ENCODE assay signal across 8 cellular contexts in the genomic region with DNA sequence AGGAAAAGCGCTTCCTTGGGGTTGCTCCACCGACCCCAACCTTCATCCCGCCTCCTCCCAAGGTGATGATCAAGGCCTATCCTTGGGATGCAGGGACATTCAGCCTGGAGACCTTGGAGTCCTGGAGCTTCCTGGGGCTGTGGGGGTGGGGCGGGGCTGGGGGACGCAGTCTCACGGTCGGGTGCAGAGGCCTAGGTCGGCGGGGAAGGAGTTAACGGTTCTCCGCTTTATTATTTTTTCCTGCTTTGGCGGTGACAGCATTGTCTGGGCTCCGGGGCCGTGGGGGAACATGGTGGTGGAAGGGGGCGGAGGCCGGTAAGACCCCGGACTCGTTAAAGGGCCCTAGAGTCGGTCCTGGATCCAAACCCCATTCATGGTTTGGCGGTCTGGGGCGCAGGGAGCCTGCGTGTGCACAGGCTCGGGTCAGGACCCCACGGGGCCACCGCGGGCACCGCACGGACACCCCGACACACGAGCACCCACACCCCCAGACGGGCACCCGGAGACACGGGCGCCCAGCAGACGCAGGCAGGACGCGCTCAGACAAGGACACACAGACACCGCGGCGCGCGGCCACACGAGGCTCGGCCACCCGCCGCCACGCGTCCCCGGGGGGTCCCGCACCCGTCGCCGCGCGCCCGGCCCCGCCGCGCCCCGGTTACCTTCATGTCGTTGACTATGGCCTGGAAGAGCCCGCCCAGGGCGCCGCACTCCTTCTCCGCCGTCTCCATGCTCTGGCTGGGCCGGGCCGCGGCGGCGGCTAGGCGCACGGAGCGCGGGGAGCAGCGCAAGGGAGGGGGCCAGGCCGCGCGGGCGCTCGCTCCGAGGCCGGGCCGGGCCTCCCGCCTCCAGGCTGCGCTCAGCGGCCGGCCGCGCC. TPM values are rescaled to one million over a fixed set of nuclear protein-coding genes. Genes with fewer than 3 reads are reported as not detected.
A peak's percentile ranks its signal among the peaks of the same experiment; 100 is the strongest.
DNase-seq lines count a peak whose midpoint lies in the region; ATAC-seq and TF ChIP-seq lines count a peak whose summit lies in the region.

No MANE protein-coding gene starts in this region.

- peak overlapping the region; percentile 27 for H3K4me3 Mint-ChIP-seq in activated CD4-positive, alpha-beta memory T cell treated with anti-CD3 and anti-CD28 coated beads, Interleukin-2, amount 10 ng/mL, durations not matched to agents 7 days and 5 days

- H3K4me1 ChIP-seq in right atrium auricular region (peaks cover 0 to 92% of the 10 kb centered on the region in 2 donors), skeletal muscle tissue (ENCODE audit: control insufficient read depth in 3 of 3, insufficient read depth in 3 of 3, low read length in 3 of 3) (peaks cover 79 to 86% (median 83%) of the 10 kb centered on the region in 3 donors)

- H3K27me3 ChIP-seq in right atrium auricular region: no peaks in the 10 kb centered on the region
- H3K27me3 ChIP-seq in skeletal muscle tissue (ENCODE audit: control insufficient read depth in 3 of 3, insufficient read depth in 3 of 3, low read length in 3 of 3): no peaks in the 10 kb centered on the region

- no peak overlapping the region for H3K27ac Mint-ChIP-seq in activated CD4-positive, alpha-beta memory T cell treated with anti-CD3 and anti-CD28 coated beads, Interleukin-2, amount 10 ng/mL, durations not matched to agents 7 days and 5 days

- H3K4me3 ChIP-seq in right atrium auricular region: peak overlapping the region; percentile 71 to 75
- H3K4me3 ChIP-seq in skeletal muscle tissue (ENCODE audit: low read length in 3 of 3): peak overlapping the region; percentile 72 to 83 (median 77)

- H3K36me3 ChIP-seq in right atrium auricular region: no peaks in the 10 kb centered on the region
- peaks cover 0 to 5% (median 2%) of the 10 kb centered on the region in 3 donors for H3K36me3 ChIP-seq in skeletal muscle tissue (ENCODE audit: control insufficient read depth in 3 of 3, insufficient read depth in 3 of 3, low read length in 3 of 3)

- peaks cover 14% of the 10 kb centered on the region for H3K27me3 Mint-ChIP-seq in activated CD4-positive, alpha-beta memory T cell treated with anti-CD3 and anti-CD28 coated beads, Interleukin-2, amount 10 ng/mL, durations not matched to agents 7 days and 5 days

- ATAC-seq in GM18520 (IDR thresholded peaks at IDR 0.05; ENCODE audit: unreplicated experiment): no peak

- no peaks in the 10 kb centered on the region for H3K9me3 Mint-ChIP-seq in activated CD4-positive, alpha-beta memory T cell treated with anti-CD3 and anti-CD28 coated beads, Interleukin-2, amount 10 ng/mL, durations not matched to agents 7 days and 5 days

- CTCF ChIA-PET in activated CD4-positive, alpha-beta memory T cell treated with anti-CD3 and anti-CD28 coated beads, Interleukin-2, amount 10 ng/mL, durations not matched to agents 7 days and 5 days (lab: Charles Lee): no interaction called here

- peak overlapping the region; percentile 66 to 89 (median 77) for H3K9ac ChIP-seq in skeletal muscle tissue (ENCODE audit: low read depth in 1 of 3, low read length in 3 of 3)

- TF ChIP-seq CTCF in right atrium auricular region (IDR thresholded peaks at IDR 0.05): no peak

- POLR2A ChIA-PET in activated CD4-positive, alpha-beta memory T cell treated with anti-CD3 and anti-CD28 coated beads, Interleukin-2, amount 10 ng/mL, durations not matched to agents 7 days and 5 days (lab: Charles Lee): no interaction called here

- H3K9me3 ChIP-seq in right atrium auricular region (no peaks in the 10 kb centered on the region), skeletal muscle tissue (ENCODE audit: control insufficient read depth in 3 of 3, low read length in 3 of 3) (no peaks in the 10 kb centered on the region)

- no peaks in the 10 kb centered on the region for H3K36me3 Mint-ChIP-seq in activated CD4-positive, alpha-beta memory T cell treated with anti-CD3 and anti-CD28 coated beads, Interleukin-2, amount 10 ng/mL, durations not matched to agents 7 days and 5 days (ENCODE audit: low read depth)

- DNase-seq in NCI-H1092 treated with DMSO at 0.1 percent for 48 hours (lab: John Stamatoyannopoulos, UW) (peak; percentile 55), NCI-H1092 (lab: John Stamatoyannopoulos, UW) (no peak), right atrium auricular region (ENCODE audit: low spot score) (no peak), activated gamma-delta T cell treated with Interleukin-2 at 50 U/mL for 16 hours (no peak), NCI-H2107 treated with DMSO at 0.1 percent for 48 hours (lab: John Stamatoyannopoulos, UW; ENCODE audit: unreplicated experiment) (no peak)
- DNase-seq in activated CD4-positive, alpha-beta memory T cell treated with anti-CD3 and anti-CD28 coated beads, Interleukin-2, amount 10 ng/mL, durations not matched to agents 7 days and 5 days: no peak

- H3K27ac ChIP-seq in right atrium auricular region: peak overlapping the region; percentile 79 to 82
- H3K27ac ChIP-seq in skeletal muscle tissue (ENCODE audit: low read depth, low read length): peak overlapping the region; percentile 62

- peaks cover 4% of the 10 kb centered on the region for H3K4me1 Mint-ChIP-seq in activated CD4-positive, alpha-beta memory T cell treated with anti-CD3 and anti-CD28 coated beads, Interleukin-2, amount 10 ng/mL, durations not matched to agents 7 days and 5 days

RNA-seq across cellular contexts. Expression of a gene that starts 0.6 kb away (rescaled TPM):
- total RNA-seq in activated CD4-positive, alpha-beta memory T cell treated with anti-CD3 and anti-CD28 coated beads, Interleukin-2, amount 10 ng/mL, durations not matched to agents 7 days and 5 days: 1 to 10 TPM; 3.3 TPM
- total RNA-seq in right atrium auricular region (10 to 100 TPM; 35.3 to 44.7 TPM), skeletal muscle tissue (18.8 TPM)

RNA-seq across cellular contexts. Expression of a gene that starts 38.9 kb away (rescaled TPM):
- total RNA-seq in activated CD4-positive, alpha-beta memory T cell treated with anti-CD3 and anti-CD28 coated beads, Interleukin-2, amount 10 ng/mL, durations not matched to agents 7 days and 5 days: not detected
- total RNA-seq in right atrium auricular region: 1 to 10 TPM in 1 of 2 donors, under 1 TPM in 1; 0.39 to 2.2 TPM
- total RNA-seq in skeletal muscle tissue: 6.8 TPM
